6 cellular contexts compared by ENCODE assay signal in the genomic region with DNA sequence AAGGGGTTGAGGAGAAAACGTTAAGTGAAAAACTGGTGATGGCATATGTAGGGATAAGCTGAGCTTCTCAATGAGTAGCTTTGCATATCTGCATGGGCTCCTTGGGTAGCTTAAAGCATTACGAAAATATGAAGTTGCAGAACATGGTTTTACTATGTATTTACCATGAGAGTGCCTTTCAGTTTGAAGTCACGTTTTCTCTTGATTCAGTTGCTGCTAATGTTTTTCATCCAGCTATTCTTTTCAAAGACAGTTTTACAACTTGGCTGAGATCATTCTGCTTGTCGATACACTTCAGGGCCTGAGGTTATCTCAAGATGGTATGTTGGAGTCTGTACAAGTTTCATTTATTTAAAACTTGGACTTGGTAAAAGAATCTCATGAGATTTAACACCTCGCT.
"Had no signal": no experiment of that assay in that cellular context is flagged by ENCODE, and none has a peak within 500 bp of the region (broad histone marks: within the 10 kb centered on the region; RNA-seq: fewer than 3 reads in every experiment).

No MANE protein-coding gene starts in this region.

- H3K4me3 ChIP-seq: GM23338, K562 had no signal

- H2AFZ ChIP-seq: GM23338 had no signal

- H3K4me1 Mint-ChIP-seq: GM23338, H9 had no signal

- H3K4me2 ChIP-seq: GM23338 had no signal

- H3K9me3 Mint-ChIP-seq: GM23338, H9 had no signal

- H3K4me3 Mint-ChIP-seq: GM23338, H9 had no signal

- H3K27ac Mint-ChIP-seq: GM23338, H9 had no signal

- DNase-seq: H9, HCEC 1CT, IMR-90, KG1 had no signal
